11 cellular contexts compared by ENCODE assay signal in genomic region chr1:143735764-143736461, GRCh38.
DNase-seq lines count a peak whose midpoint lies in the region; ATAC-seq, FAIRE-seq and TF ChIP-seq lines count a peak whose summit lies in the region.
"Had no signal": no experiment of that assay in that cellular context is flagged by ENCODE, and none has a peak within 500 bp of the region (broad histone marks: within the 10 kb centered on the region; RNA-seq: fewer than 3 reads in every experiment).

No MANE protein-coding gene starts in this region.

- 5 to 6% methylated on average over 18 to 36 of the region's 36 CpGs for WGBS in tibial nerve, 2 donors

- TF ChIP-seq POLR2A in breast epithelium (IDR thresholded peaks at IDR 0.05) (no peak), GM12891 (IDR thresholded peaks at IDR 0.05; ENCODE audit: low read depth, low read length) (no peak), tibial nerve (IDR thresholded peaks at IDR 0.05) (no peak)

- intact Hi-C loops in breast epithelium (cut with DNase I; ENCODE audit: low total_unique reads) (no loop called here), lower lobe of right lung (cut with DNase I) (no loop called here)

- no peak overlapping the region for H2AFZ ChIP-seq in ACC112 (ENCODE audit: low read length, unreplicated experiment)

- H3K4me1 ChIP-seq in ACC112 (ENCODE audit: control insufficient read depth, insufficient read depth, low read length, unreplicated experiment) (no peaks in the 10 kb centered on the region), breast epithelium (no peaks in the 10 kb centered on the region), lower lobe of right lung (no peaks in the 10 kb centered on the region), tibial nerve (no peaks in the 10 kb centered on the region)

- H3K27ac ChIP-seq in ACC112 (ENCODE audit: low read depth, low read length): no peak overlapping the region
- peak overlapping the region; percentile 57 to 81 for H3K27ac ChIP-seq in breast epithelium
- H3K27ac ChIP-seq in lower lobe of right lung: no peak overlapping the region
- peak overlapping the region in 1 of 4 donors; percentile 17 for H3K27ac ChIP-seq in tibial nerve

- no peak for TF ChIP-seq EP300 in tibial nerve (IDR thresholded peaks at IDR 0.05)

- DNase-seq in HK-2 (ENCODE audit: unreplicated experiment) (peak; percentile 72), breast epithelium (ENCODE audit: low spot score in 2 of 2) (peak in 1 of 2 donors; percentile 15), lower lobe of right lung (peak; percentile 41), GM12891 (ENCODE audit: insufficient read length, low spot score) (no peak), HuH-7 (ENCODE audit: low spot score) (no peak), tibial nerve (ENCODE audit: low spot score in 2 of 2) (no peak), COLO668 (lab: John Stamatoyannopoulos, UW; ENCODE audit: unreplicated experiment) (no peak)
- DNase-seq: DND-41, SW 1271 had no signal

- H3K36me3 ChIP-seq in ACC112 (ENCODE audit: insufficient read depth, low read length) (no peaks in the 10 kb centered on the region), breast epithelium (no peaks in the 10 kb centered on the region), lower lobe of right lung (no peaks in the 10 kb centered on the region), tibial nerve (no peaks in the 10 kb centered on the region)

- H3K9me3 ChIP-seq in breast epithelium (no peaks in the 10 kb centered on the region), lower lobe of right lung (no peaks in the 10 kb centered on the region), tibial nerve (no peaks in the 10 kb centered on the region)

- H3K4me3 ChIP-seq in ACC112 (ENCODE audit: low read depth, low read length) (peak overlapping the region; percentile 33; the same call in 1 of the 2 replicates), breast epithelium (peak overlapping the region in 2 of 3 donors; percentile 42 to 64), lower lobe of right lung (peak overlapping the region; percentile 25), tibial nerve (peak overlapping the region in 2 of 4 donors; percentile 5 to 21)

- ATAC-seq in lower lobe of right lung: no peak

- H3K27me3 ChIP-seq in ACC112 (ENCODE audit: insufficient read depth, low read length) (peaks cover 23% of the 10 kb centered on the region), breast epithelium (no peaks in the 10 kb centered on the region), lower lobe of right lung (ENCODE audit: low read depth) (peaks cover 21% of the 10 kb centered on the region), tibial nerve (peaks cover 0 to 15% of the 10 kb centered on the region in 2 donors)

- H3K79me2 ChIP-seq in ACC112 (ENCODE audit: control insufficient read depth, insufficient read depth, low read length, unreplicated experiment): no peaks in the 10 kb centered on the region

- TF ChIP-seq CTCF in breast epithelium (IDR thresholded peaks at IDR 0.05) (no peak), lower lobe of right lung (IDR thresholded peaks at IDR 0.05) (no peak), tibial nerve (IDR thresholded peaks at IDR 0.05) (no peak)

- no peak for FAIRE-seq in GM12891 (lab: Jason Lieb, UNC)
- FAIRE-seq: islet of Langerhans had no signal

TF ChIP-seq in GM12891, 5 proteins besides CTCF, POLR2A, EP300 and RAD21:
- TF ChIP-seq PAX5 (IDR thresholded peaks at IDR 0.05; ENCODE audit: insufficient read depth, low read length, severe bottlenecking) (no peak), POLR2AphosphoS5 (IDR thresholded peaks at IDR 0.05; ENCODE audit: low read depth, low read length) (no peak), TAF1 (IDR thresholded peaks at IDR 0.05; ENCODE audit: low read depth, low read length) (no peak), SPI1 (IDR thresholded peaks at IDR 0.05; ENCODE audit: low read depth, low read length) (no peak), POU2F2 (IDR thresholded peaks at IDR 0.05; ENCODE audit: low read depth, low read length) (no peak)

Comparison
In these comparisons a context has a peak if more than half of its experiments do, and no peak if none do; other contexts are left out.
1. H3K27ac ChIP-seq: peak in breast epithelium (2 of 2); none in ACC112 (single experiment) and lower lobe of right lung (single experiment).
2. DNase-seq: peak in HK-2 (single experiment) and lower lobe of right lung (single experiment); none in GM12891 (single experiment), HuH-7 (single experiment), tibial nerve (0 of 2) and COLO668 (single experiment).